ENCODE assay signal across 20 cellular contexts in genomic region chr5:919356-920000, GRCh38. TPM values are rescaled to one million over a fixed set of nuclear protein-coding genes. Genes with fewer than 3 reads are reported as not detected.
DNase-seq lines count a peak whose midpoint lies in the region; ATAC-seq, FAIRE-seq and TF ChIP-seq lines count a peak whose summit lies in the region.
"Had no signal": no experiment of that assay in that cellular context is flagged by ENCODE, and none has a peak within 500 bp of the region (broad histone marks: within the 10 kb centered on the region; RNA-seq: fewer than 3 reads in every experiment).

No MANE protein-coding gene starts in this region.

- no peak overlapping the region for H3K4me3 ChIP-seq in A549
- no peak overlapping the region for H3K4me3 ChIP-seq in stomach
- H3K4me3 ChIP-seq in prostate gland = no peak overlapping the region

- H3K27me3 ChIP-seq in stomach (peaks cover 0 to 11% (median 0%) of the 10 kb centered on the region in 3 donors), prostate gland (replicated peaks; ENCODE audit: insufficient read depth) (no peaks in the 10 kb centered on the region)

- H3K36me3 ChIP-seq in stomach (peaks cover 0 to 14% (median 2%) of the 10 kb centered on the region in 4 donors), prostate gland (no peaks in the 10 kb centered on the region)

- DNase-seq in A549 (ENCODE audit: low read depth in 1 of 2, low spot score in 1 of 2) (peak in 1 of 2 experiments; percentile 50), HuH-7.5 (ENCODE audit: low spot score) (peak; percentile 58), SW480 (ENCODE audit: low spot score) (peak; percentile 91), iris pigment epithelial cell (ENCODE audit: low read depth) (peak; percentile 16), stomach (no peak), hepatic stellate cell (ENCODE audit: low spot score) (no peak), prostate gland (ENCODE audit: low spot score) (no peak), DMS153 treated with DMSO at 0.1 percent for 48 hours (lab: John Stamatoyannopoulos, UW; ENCODE audit: unreplicated experiment) (no peak)
- DNase-seq: Calu3, DMS79 treated with DMSO at 0.1 percent for 48 hours, GDM1, HFFc6, NCI-H1105, NCI-H187, NCI-H2171, NCI-H446 treated with DMSO at 0.1 percent for 48 hours had no signal

- intact Hi-C loops in stomach (cut with DNase I; ENCODE audit: low total_unique reads) (no loop called here), prostate gland (cut with DNase I) (no loop called here)

- CTCF ChIA-PET in A549 (lab: Yijun Ruan, JAX) = interaction anchor here (0.6 to 6.3 kb wide), 14 partner anchors 14 to 255 kb away, joined by 3 to 82 read pairs (median 5); partner anchors contain the start of gene NKD2

- H3K9me3 ChIP-seq in A549 (no peaks in the 10 kb centered on the region), stomach (no peaks in the 10 kb centered on the region), prostate gland (no peaks in the 10 kb centered on the region)

- H3K4me1 ChIP-seq in A549 (peaks cover 13% of the 10 kb centered on the region), stomach (peaks cover 0 to 5% (median 5%) of the 10 kb centered on the region in 4 donors), prostate gland (replicated peaks) (no peaks in the 10 kb centered on the region)

- no peak for TF ChIP-seq RAD21 in A549 (conservative IDR thresholded peaks at IDR 0.05 in 1 of 2, IDR thresholded peaks at IDR 0.05 in 1 of 2)

- no peak for ATAC-seq in A549

- TF ChIP-seq EP300 in A549 (IDR thresholded peaks at IDR 0.05) (no peak), stomach (IDR thresholded peaks at IDR 0.05) (no peak)

- peak overlapping the region; percentile 21; the same call in 1 of the 3 replicates for H3K4me2 ChIP-seq in A549

- POLR2A ChIA-PET in A549 (lab: Yijun Ruan, JAX) = no interaction called here

- no peak for FAIRE-seq in A549 (lab: Jason Lieb, UNC)
- FAIRE-seq: A204.1, GM12892, H1 had no signal

- H3K27ac ChIP-seq in A549 = peak overlapping the region in 1 of 2 experiments; percentile 42; a peak in 1 of 6 replicates
- H3K27ac ChIP-seq in stomach = no peak overlapping the region
- no peak overlapping the region for H3K27ac ChIP-seq in prostate gland
- H3K27ac ChIP-seq: C4-2B had no signal

- TF ChIP-seq POLR2A in A549 (IDR thresholded peaks at IDR 0.05; ENCODE audit: low read length) (no peak), stomach (IDR thresholded peaks at IDR 0.05) (no peak), prostate gland (IDR thresholded peaks at IDR 0.05) (no peak)

- TF ChIP-seq CTCF in A549 (IDR thresholded peaks at IDR 0.05) (no peak), stomach (IDR thresholded peaks at IDR 0.05) (no peak), prostate gland (IDR thresholded peaks at IDR 0.05) (no peak)

- 79% methylated on average over 9 of the region's 9 CpGs for WGBS in A549 (ENCODE audit: missing lambda C conversion rate)
- 80 to 87% (median 85%) methylated on average over 9 of the region's 9 CpGs for whole genome bisulfite sequencing in stomach, 5 donors
- WGBS in prostate gland = 73% methylated on average over 9 of the region's 9 CpGs

TF ChIP-seq in A549, 52 proteins besides CTCF, POLR2A, EP300 and RAD21:
- TF ChIP-seq SREBF2 (IDR thresholded peaks at IDR 0.05) (no peak), GATA3 (IDR thresholded peaks at IDR 0.05; ENCODE audit: borderline replicate concordance) (peak; percentile 70; the same call in 1 of the 2 replicates), FOSL2 (IDR thresholded peaks at IDR 0.05) (no peak), FOSL2 (CRISPR knock-in tag; IDR thresholded peaks at IDR 0.05) (peak; percentile 40)

RNA-seq across cellular contexts. Expression of gene TRIP13, which starts 26.8 kb away (rescaled TPM):
- polyA plus RNA-seq in A549 (2011; rRNA removed) (62.4 and 82.4 TPM in 2 replicates), A549 (2017; fragmentation: RNase III; extraction: RNeasy Plus Mini Kit Qiagen cat#74134 plus additional on column Dnase treatment) (54.0 to 60.2 TPM (median 54.6 TPM) in 3 replicates), stomach (1 to 10 TPM; 1.1 to 4.8 (median 3.5) TPM)
- 42.1 and 48.3 TPM in 2 replicates for polyA plus RNA-seq in A549 (2012; cell fraction: cytosol; rRNA removed)
- 32.4 and 42.7 TPM in 2 replicates for polyA plus RNA-seq in A549 (2012; cell fraction: nucleus; rRNA removed)
- 30.4 and 32.2 TPM in 2 replicates for polyA minus RNA-seq in A549 (2011; rRNA and poly(A)+ RNA removed)
- total RNA-seq in stomach (10 to 100 TPM in 1 of 5 donors, 1 to 10 TPM in 2, under 1 TPM in 1, not detected in 1; 0.58 to 10.4 (median 4.1) TPM), prostate gland (10 to 100 TPM in 1 of 2 donors, 1 to 10 TPM in 1; 1.8 to 11.9 TPM)

RNA-seq across cellular contexts. Expression of gene BRD9, which starts 26.9 kb away (rescaled TPM):
- polyA plus RNA-seq in A549 (2011; rRNA removed) (11.6 and 15.8 TPM in 2 replicates), A549 (2017; fragmentation: RNase III; extraction: RNeasy Plus Mini Kit Qiagen cat#74134 plus additional on column Dnase treatment) (28.9 to 31.0 TPM (median 29.6 TPM) in 3 replicates), stomach (10 to 100 TPM; 16.2 to 32.1 (median 25.8) TPM)
- 13.1 and 14.0 TPM in 2 replicates for polyA plus RNA-seq in A549 (2012; cell fraction: cytosol; rRNA removed)
- 48.6 and 72.1 TPM in 2 replicates for polyA plus RNA-seq in A549 (2012; cell fraction: nucleus; rRNA removed)
- polyA minus RNA-seq in A549 (2011; rRNA and poly(A)+ RNA removed) = 19.2 and 25.4 TPM in 2 replicates
- total RNA-seq in stomach (100 to 1,000 TPM in 2 of 5 donors, 10 to 100 TPM in 3; 34.1 to 152 (median 48.7) TPM), prostate gland (10 to 100 TPM; 17.9 to 46.2 TPM)

Comparison
In these comparisons a context has a peak if more than half of its experiments do, and no peak if none do; other contexts are left out.
1. DNase-seq: peak in HuH-7.5 (single experiment), SW480 (single experiment) and iris pigment epithelial cell (single experiment); none in stomach (single experiment), hepatic stellate cell (single experiment), prostate gland (single experiment) and DMS153 treated with DMSO at 0.1 percent for 48 hours (single experiment).